Comparison of ENCODE assay signal across 11 cellular contexts in genomic region chr11:117009905-117010605, GRCh38.
DNase-seq lines count a peak whose midpoint lies in the region; ATAC-seq and TF ChIP-seq lines count a peak whose summit lies in the region.
"Had no signal": no experiment of that assay in that cellular context is flagged by ENCODE, and none has a peak within 500 bp of the region (broad histone marks: within the 10 kb centered on the region; RNA-seq: fewer than 3 reads in every experiment).

No MANE protein-coding gene starts in this region.

- no peaks in the 10 kb centered on the region for H3K9me3 Mint-ChIP-seq in activated T-helper 1 cell treated with anti-CD3 and anti-CD28 coated beads, Interleukin-12 subunit alpha, Interleukin-12 subunit beta, Interleukin-2, Interleukin-4 antibody, amounts not matched to agents 30 ng/mL and 10 ng/mL and 1 ng/mL, durations not matched to agents 14 hours and 24 hours and 36 hours
- no peaks in the 10 kb centered on the region for H3K9me3 Mint-ChIP-seq in immature natural killer cell
- H3K9me3 Mint-ChIP-seq in activated CD8-positive, alpha-beta memory T cell treated with anti-CD3 and anti-CD28 coated beads, Interleukin-2, amount 10 ng/mL, durations not matched to agents 7 days and 5 days (ENCODE audit: low read depth): no peaks in the 10 kb centered on the region

- peaks cover 45% of the 10 kb centered on the region for H3K4me1 Mint-ChIP-seq in activated T-helper 1 cell treated with anti-CD3 and anti-CD28 coated beads, Interleukin-12 subunit alpha, Interleukin-12 subunit beta, Interleukin-2, Interleukin-4 antibody, amounts not matched to agents 30 ng/mL and 10 ng/mL and 1 ng/mL, durations not matched to agents 14 hours and 24 hours and 36 hours (ENCODE audit: low read depth)
- peaks cover 26 to 60% of the 10 kb centered on the region in 2 donors for H3K4me1 Mint-ChIP-seq in immature natural killer cell
- peaks cover 43% of the 10 kb centered on the region for H3K4me1 Mint-ChIP-seq in activated CD8-positive, alpha-beta memory T cell treated with anti-CD3 and anti-CD28 coated beads, Interleukin-2, amount 10 ng/mL, durations not matched to agents 7 days and 5 days

- intact Hi-C loops in A673 (cut with micrococcal nuclease; ENCODE audit: unreplicated experiment): no loop called here
- intact Hi-C loops in activated T-helper 1 cell treated with anti-CD3 and anti-CD28 coated beads, Interleukin-12 subunit alpha, Interleukin-12 subunit beta, Interleukin-2, Interleukin-4 antibody, amounts not matched to agents 30 ng/mL and 10 ng/mL and 1 ng/mL, durations not matched to agents 14 hours and 24 hours and 36 hours (cut with micrococcal nuclease): loop anchor here (2.0 kb wide), 1 partner anchor 61 kb away; no protein-coding TSS in a partner anchor

- H3K27me3 Mint-ChIP-seq in activated T-helper 1 cell treated with anti-CD3 and anti-CD28 coated beads, Interleukin-12 subunit alpha, Interleukin-12 subunit beta, Interleukin-2, Interleukin-4 antibody, amounts not matched to agents 30 ng/mL and 10 ng/mL and 1 ng/mL, durations not matched to agents 14 hours and 24 hours and 36 hours (ENCODE audit: insufficient read depth): no peaks in the 10 kb centered on the region
- H3K27me3 Mint-ChIP-seq in immature natural killer cell (ENCODE audit: low read depth in 3 of 3): peaks cover 0 to 4% (median 2%) of the 10 kb centered on the region in 3 donors
- no peaks in the 10 kb centered on the region for H3K27me3 Mint-ChIP-seq in activated CD8-positive, alpha-beta memory T cell treated with anti-CD3 and anti-CD28 coated beads, Interleukin-2, amount 10 ng/mL, durations not matched to agents 7 days and 5 days

- POLR2A ChIA-PET in A673 (lab: Charles Lee; ENCODE audit: low non-redundant PET): no interaction called here

- TF ChIP-seq CTCF in A673 (conservative IDR thresholded peaks at IDR 0.05; ENCODE audit: low read depth, low read length): no peak

- ATAC-seq in activated CD8-positive, alpha-beta memory T cell treated with anti-CD3 and anti-CD28 coated beads, Interleukin-2, amount 10 ng/mL, durations not matched to agents 7 days and 5 days: no peak
- ATAC-seq in GM21786 (IDR thresholded peaks at IDR 0.05; ENCODE audit: unreplicated experiment): no peak

- H3K36me3 Mint-ChIP-seq in activated T-helper 1 cell treated with anti-CD3 and anti-CD28 coated beads, Interleukin-12 subunit alpha, Interleukin-12 subunit beta, Interleukin-2, Interleukin-4 antibody, amounts not matched to agents 30 ng/mL and 10 ng/mL and 1 ng/mL, durations not matched to agents 14 hours and 24 hours and 36 hours (ENCODE audit: low read depth): peaks cover 8% of the 10 kb centered on the region
- no peaks in the 10 kb centered on the region for H3K36me3 Mint-ChIP-seq in immature natural killer cell
- peaks cover 2% of the 10 kb centered on the region for H3K36me3 Mint-ChIP-seq in activated CD8-positive, alpha-beta memory T cell treated with anti-CD3 and anti-CD28 coated beads, Interleukin-2, amount 10 ng/mL, durations not matched to agents 7 days and 5 days

- CTCF ChIA-PET in A673 (lab: Charles Lee): no interaction called here
- CTCF ChIA-PET in activated CD8-positive, alpha-beta memory T cell treated with anti-CD3 and anti-CD28 coated beads, Interleukin-2, amount 10 ng/mL, durations not matched to agents 7 days and 5 days (lab: Charles Lee): interaction anchor here (1.4 kb wide), 1 partner anchor 82 kb away, joined by 3 read pairs; no protein-coding TSS in a partner anchor

- no TSS peak for BruUV-seq in A673 (replicated peaks; lab: Mats Ljungman, UMichigan)

- H3K4me3 ChIP-seq in A673 (ENCODE audit: low read depth, low read length, poor library complexity, severe bottlenecking): no peak overlapping the region
- no peak overlapping the region for H3K4me3 ChIP-seq in H7 (ENCODE audit: insufficient read depth, low read depth, low read length)
- H3K4me3 ChIP-seq in MG63: no peak overlapping the region
- H3K4me3 ChIP-seq: right atrium auricular region had no signal

- no peak overlapping the region for H3K4me3 Mint-ChIP-seq in activated T-helper 1 cell treated with anti-CD3 and anti-CD28 coated beads, Interleukin-12 subunit alpha, Interleukin-12 subunit beta, Interleukin-2, Interleukin-4 antibody, amounts not matched to agents 30 ng/mL and 10 ng/mL and 1 ng/mL, durations not matched to agents 14 hours and 24 hours and 36 hours
- no peak overlapping the region for H3K4me3 Mint-ChIP-seq in immature natural killer cell
- H3K4me3 Mint-ChIP-seq in activated CD8-positive, alpha-beta memory T cell treated with anti-CD3 and anti-CD28 coated beads, Interleukin-2, amount 10 ng/mL, durations not matched to agents 7 days and 5 days: no peak overlapping the region

- H3K27ac ChIP-seq in A673 (ENCODE audit: low read depth, low read length, poor library complexity, severe bottlenecking): peak overlapping the region; percentile 32
- H3K27ac ChIP-seq: right atrium auricular region had no signal

- H3K4me1 ChIP-seq in A673 (ENCODE audit: insufficient read depth, low read length, poor library complexity, severe bottlenecking): peaks cover 57% of the 10 kb centered on the region

- DNase-seq in A673 (ENCODE audit: low spot score) (no peak), H7 (peak; percentile 37), immature natural killer cell (no peak), DMS153 (lab: John Stamatoyannopoulos, UW) (no peak), MG63 (no peak)
- DNase-seq in activated T-helper 1 cell treated with anti-CD3 and anti-CD28 coated beads, Interleukin-12 subunit alpha, Interleukin-12 subunit beta, Interleukin-2, Interleukin-4 antibody, amounts not matched to agents 30 ng/mL and 10 ng/mL and 1 ng/mL, durations not matched to agents 14 hours and 24 hours and 36 hours (ENCODE audit: low spot score): no peak
- DNase-seq in activated CD8-positive, alpha-beta memory T cell treated with anti-CD3 and anti-CD28 coated beads, Interleukin-2, amount 10 ng/mL, durations not matched to agents 7 days and 5 days: no peak
- DNase-seq: effector CD8-positive, alpha-beta T cell; SIG-M5 had no signal

- peak overlapping the region; percentile 55 for H3K27ac Mint-ChIP-seq in activated T-helper 1 cell treated with anti-CD3 and anti-CD28 coated beads, Interleukin-12 subunit alpha, Interleukin-12 subunit beta, Interleukin-2, Interleukin-4 antibody, amounts not matched to agents 30 ng/mL and 10 ng/mL and 1 ng/mL, durations not matched to agents 14 hours and 24 hours and 36 hours
- peak overlapping the region in 5 of 6 donors; percentile 33 to 70 (median 54) for H3K27ac Mint-ChIP-seq in immature natural killer cell
- H3K27ac Mint-ChIP-seq in activated CD8-positive, alpha-beta memory T cell treated with anti-CD3 and anti-CD28 coated beads, Interleukin-2, amount 10 ng/mL, durations not matched to agents 7 days and 5 days: no peak overlapping the region

- H3K27me3 ChIP-seq in A673 (replicated peaks; ENCODE audit: insufficient read depth, low read depth, low read length, poor library complexity): no peaks in the 10 kb centered on the region
- no peaks in the 10 kb centered on the region for H3K27me3 ChIP-seq in H7 (ENCODE audit: control insufficient read depth, insufficient read depth, low read length)
- H3K27me3 ChIP-seq in MG63: no peaks in the 10 kb centered on the region
- H3K27me3 ChIP-seq: right atrium auricular region had no signal

- no peaks in the 10 kb centered on the region for H3K9me3 ChIP-seq in A673 (ENCODE audit: low read depth, low read length, poor library complexity, severe bottlenecking)
- no peaks in the 10 kb centered on the region for H3K9me3 ChIP-seq in MG63
- H3K9me3 ChIP-seq: right atrium auricular region had no signal

- H3K36me3 ChIP-seq in A673 (ENCODE audit: insufficient read depth, low read length, poor library complexity, severe bottlenecking) (no peaks in the 10 kb centered on the region), H7 (replicated peaks; ENCODE audit: control insufficient read depth, insufficient read depth, low read length) (no peaks in the 10 kb centered on the region), MG63 (no peaks in the 10 kb centered on the region)
- H3K36me3 ChIP-seq: right atrium auricular region had no signal
